12 cellular contexts compared by ENCODE assay signal in the genomic region with DNA sequence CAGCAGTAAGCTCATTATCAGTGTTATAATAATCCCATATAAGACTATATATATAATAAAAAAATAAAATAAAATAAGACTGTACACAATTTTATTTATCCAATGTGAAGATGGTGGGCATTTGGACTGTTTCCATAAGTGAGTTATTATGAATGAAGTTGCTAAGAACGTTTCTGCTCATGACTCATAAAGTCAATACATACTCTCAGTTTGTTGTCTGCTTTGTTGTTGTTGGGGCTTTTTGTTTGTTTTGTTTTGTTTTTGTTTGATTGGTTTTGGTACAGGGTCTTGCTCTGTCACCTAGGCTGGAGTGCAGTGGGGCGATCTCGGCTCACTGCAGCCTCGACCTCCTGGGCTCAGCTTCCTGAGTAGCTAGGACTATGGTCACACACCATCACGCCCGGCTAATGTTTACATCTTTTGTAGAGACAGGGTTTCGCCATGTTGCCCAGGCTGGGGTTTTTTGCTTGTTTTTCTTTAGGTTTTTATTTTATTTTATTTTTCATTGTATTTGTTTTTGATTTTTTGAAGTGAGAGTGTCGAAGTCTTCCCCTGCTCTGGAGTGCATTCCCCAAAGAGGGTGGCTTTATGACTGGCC. TPM values are rescaled to one million over a fixed set of nuclear protein-coding genes. Genes with fewer than 3 reads are reported as not detected.
DNase-seq lines count a peak whose midpoint lies in the region; ATAC-seq, FAIRE-seq and TF ChIP-seq lines count a peak whose summit lies in the region.
"Had no signal": no experiment of that assay in that cellular context is flagged by ENCODE, and none has a peak within 500 bp of the region (broad histone marks: within the 10 kb centered on the region; RNA-seq: fewer than 3 reads in every experiment).

No MANE protein-coding gene starts in this region.

- ATAC-seq in stimulated activated naive CD8-positive, alpha-beta T cell treated with anti-CD3 and anti-CD28 coated beads, Interleukin-15, Interleukin-2, amounts not matched to agents 100 U/mL and 50 U/mL, for 24 hours = no peak
- no peak for ATAC-seq in activated naive CD4-positive, alpha-beta T cell treated with anti-CD3 and anti-CD28 coated beads, Interleukin-2, amount 50 U/mL, for 72 hours
- no peak for ATAC-seq in GM18517 (IDR thresholded peaks at IDR 0.05; ENCODE audit: unreplicated experiment)

- H3K4me3 Mint-ChIP-seq in stimulated activated naive CD8-positive, alpha-beta T cell treated with anti-CD3 and anti-CD28 coated beads, Interleukin-15, Interleukin-2, amounts not matched to agents 100 ng/mL and 50 ng/mL, for 24 hours = peak overlapping the region; percentile 21

- peak overlapping the region; percentile 38 for H3K27ac ChIP-seq in layer of hippocampus (ENCODE audit: low read depth, low read length)
- H3K27ac ChIP-seq in colonic mucosa = no peak overlapping the region
- no peak overlapping the region for H3K27ac ChIP-seq in kidney (ENCODE audit: low read depth in 2 of 2, low read length in 2 of 2)

- H3K36me3 ChIP-seq in colonic mucosa (no peaks in the 10 kb centered on the region), kidney (ENCODE audit: control insufficient read depth in 1 of 2, insufficient read depth in 2 of 2, low read length in 2 of 2) (no peaks in the 10 kb centered on the region)

- no peak for DNase-seq in stimulated activated naive CD8-positive, alpha-beta T cell treated with anti-CD3 and anti-CD28 coated beads, Interleukin-15, Interleukin-2, amounts not matched to agents 100 U/mL and 50 U/mL, for 24 hours
- no peak for DNase-seq in activated naive CD4-positive, alpha-beta T cell treated with anti-CD3 and anti-CD28 coated beads, Interleukin-2, amount 50 U/mL, for 72 hours (ENCODE audit: low spot score in 2 of 2)
- DNase-seq in colonic mucosa = no peak
- no peak for DNase-seq in kidney
- DNase-seq in NK-92 (lab: John Stamatoyannopoulos, UW; ENCODE audit: unreplicated experiment) = no peak
- DNase-seq: activated CD4-positive, alpha-beta T cell treated with anti-CD3 and anti-CD28 coated beads for 1 hour; DMS53; GOT3; NCI-H1092 treated with DMSO at 0.1 percent for 48 hours had no signal

- H3K27me3 Mint-ChIP-seq in stimulated activated naive CD8-positive, alpha-beta T cell treated with anti-CD3 and anti-CD28 coated beads, Interleukin-15, Interleukin-2, amounts not matched to agents 100 ng/mL and 50 ng/mL, for 24 hours = peaks cover 15% of the 10 kb centered on the region

- H3K4me1 Mint-ChIP-seq in stimulated activated naive CD8-positive, alpha-beta T cell treated with anti-CD3 and anti-CD28 coated beads, Interleukin-15, Interleukin-2, amounts not matched to agents 100 ng/mL and 50 ng/mL, for 24 hours (ENCODE audit: low read depth) = peaks cover 76% of the 10 kb centered on the region

- intact Hi-C loops in colonic mucosa (cut with DNase I) = loop anchor here (10.0 kb wide), 1 partner anchor 78 kb away; the partner anchor contains the start of gene TRIM52
- intact Hi-C loops in kidney (cut with DNase I) = no loop called here

- no peak for FAIRE-seq in kidney (lab: Jason Lieb, UNC)

- H3K9me3 ChIP-seq in colonic mucosa (no peaks in the 10 kb centered on the region), kidney (ENCODE audit: control insufficient read depth in 1 of 2, low read length in 2 of 2) (no peaks in the 10 kb centered on the region)

- H3K4me3 ChIP-seq in colonic mucosa = no peak overlapping the region
- peak overlapping the region in 1 of 2 donors; percentile 30 for H3K4me3 ChIP-seq in kidney (ENCODE audit: low read length in 2 of 2)

- H3K9ac ChIP-seq in colonic mucosa (ENCODE audit: low read depth in 2 of 2, low read length in 2 of 2) (no peak overlapping the region), kidney (ENCODE audit: low read length in 2 of 2) (no peak overlapping the region)

- peaks cover 15% of the 10 kb centered on the region for H3K36me3 Mint-ChIP-seq in stimulated activated naive CD8-positive, alpha-beta T cell treated with anti-CD3 and anti-CD28 coated beads, Interleukin-15, Interleukin-2, amounts not matched to agents 100 ng/mL and 50 ng/mL, for 24 hours (ENCODE audit: low read depth)
- H3K36me3 Mint-ChIP-seq in activated naive CD4-positive, alpha-beta T cell treated with anti-CD3 and anti-CD28 coated beads, Interleukin-2, amount 50 U/mL, for 72 hours = peaks cover 8 to 15% of the 10 kb centered on the region in 2 donors

- H3K27ac Mint-ChIP-seq in stimulated activated naive CD8-positive, alpha-beta T cell treated with anti-CD3 and anti-CD28 coated beads, Interleukin-15, Interleukin-2, amounts not matched to agents 100 ng/mL and 50 ng/mL, for 24 hours = peak overlapping the region; percentile 99
- peak overlapping the region; percentile 98 to 100 for H3K27ac Mint-ChIP-seq in activated naive CD4-positive, alpha-beta T cell treated with anti-CD3 and anti-CD28 coated beads, Interleukin-2, amount 50 U/mL, for 72 hours

- TF ChIP-seq CTCF in colonic mucosa (IDR thresholded peaks at IDR 0.05) = no peak
- TF ChIP-seq CTCF in kidney (IDR thresholded peaks at IDR 0.05; ENCODE audit: borderline replicate concordance, extremely low read depth, insufficient read depth) = no peak

- H3K9me3 Mint-ChIP-seq in stimulated activated naive CD8-positive, alpha-beta T cell treated with anti-CD3 and anti-CD28 coated beads, Interleukin-15, Interleukin-2, amounts not matched to agents 100 ng/mL and 50 ng/mL, for 24 hours = no peaks in the 10 kb centered on the region
- no peaks in the 10 kb centered on the region for H3K9me3 Mint-ChIP-seq in activated naive CD4-positive, alpha-beta T cell treated with anti-CD3 and anti-CD28 coated beads, Interleukin-2, amount 50 U/mL, for 72 hours

- no peaks in the 10 kb centered on the region for H3K27me3 ChIP-seq in layer of hippocampus (ENCODE audit: control insufficient read depth, insufficient read depth, low read length)
- H3K27me3 ChIP-seq in colonic mucosa = no peaks in the 10 kb centered on the region

- H3K4me1 ChIP-seq in colonic mucosa = peaks cover 6% of the 10 kb centered on the region
- H3K4me1 ChIP-seq in kidney (ENCODE audit: control insufficient read depth in 1 of 2, insufficient read depth in 1 of 2, low read depth in 1 of 2, low read length in 2 of 2) = peaks cover 0 to 4% of the 10 kb centered on the region in 2 donors

RNA-seq across cellular contexts. Expression of gene TRIM7, which starts 18.0 kb away (rescaled TPM):
- total RNA-seq in activated naive CD4-positive, alpha-beta T cell treated with anti-CD3 and anti-CD28 coated beads, Interleukin-2, amount 50 U/mL, for 72 hours = 1 to 10 TPM; 4.8 to 7.0 TPM
- 1 to 10 TPM; 6.8 to 8.7 TPM for total RNA-seq in colonic mucosa
- 6.3 TPM for total RNA-seq in kidney
- 5.7 TPM for polyA plus RNA-seq in kidney (ENCODE audit: insufficient read depth, low read depth, low replicate concordance)

RNA-seq across cellular contexts. Expression of gene TRIM41, which starts 36.1 kb away (rescaled TPM):
- total RNA-seq in activated naive CD4-positive, alpha-beta T cell treated with anti-CD3 and anti-CD28 coated beads, Interleukin-2, amount 50 U/mL, for 72 hours = 10 to 100 TPM; 33.1 to 36.4 TPM
- total RNA-seq in colonic mucosa = 10 to 100 TPM; 22.2 to 41.1 TPM
- 34.9 TPM for total RNA-seq in kidney
- polyA plus RNA-seq in kidney (ENCODE audit: insufficient read depth, low read depth, low replicate concordance) = 21.8 TPM

RNA-seq across cellular contexts. Expression of gene OR2V2, which starts 39.6 kb away (rescaled TPM):
- total RNA-seq in activated naive CD4-positive, alpha-beta T cell treated with anti-CD3 and anti-CD28 coated beads, Interleukin-2, amount 50 U/mL, for 72 hours = not detected
- total RNA-seq in colonic mucosa = not detected
- total RNA-seq in kidney = not detected
- not detected for polyA plus RNA-seq in kidney (ENCODE audit: insufficient read depth, low read depth, low replicate concordance)

RNA-seq across cellular contexts. Expression of gene OR2V1, which starts 56.0 kb away (rescaled TPM):
- total RNA-seq in activated naive CD4-positive, alpha-beta T cell treated with anti-CD3 and anti-CD28 coated beads, Interleukin-2, amount 50 U/mL, for 72 hours = not detected
- total RNA-seq in colonic mucosa (not detected), kidney (not detected)
- polyA plus RNA-seq in kidney (ENCODE audit: insufficient read depth, low read depth, low replicate concordance) = not detected

RNA-seq across cellular contexts. Expression of gene RACK1, which starts 56.7 kb away (rescaled TPM):
- total RNA-seq in activated naive CD4-positive, alpha-beta T cell treated with anti-CD3 and anti-CD28 coated beads, Interleukin-2, amount 50 U/mL, for 72 hours = 1,000 to 10,000 TPM; 2,392 to 2,665 TPM
- total RNA-seq in colonic mucosa = 1,000 to 10,000 TPM; 1,252 to 1,403 TPM
- 1,240 TPM for total RNA-seq in kidney
- polyA plus RNA-seq in kidney (ENCODE audit: insufficient read depth, low read depth, low replicate concordance) = 1,699 TPM
